2 cellular contexts compared by ENCODE assay signal in genomic region chr1:47545912-47546483, GRCh38.
TF ChIP-seq lines count a peak whose summit lies in the region.

No MANE protein-coding gene starts in this region.

TF ChIP-seq in GM23338, 12 proteins besides CTCF, POLR2A, EP300 and RAD21:
- TF ChIP-seq POLR2AphosphoS5 (IDR thresholded peaks at IDR 0.05; ENCODE audit: low read depth) = no peak
- TF ChIP-seq REST (IDR thresholded peaks at IDR 0.05; ENCODE audit: unreplicated experiment) = no peak
- no peak for TF ChIP-seq ZNF462 (CRISPR knock-in tag; IDR thresholded peaks at IDR 0.05)
- TF ChIP-seq CREB1 (CRISPR knock-in tag; IDR thresholded peaks at IDR 0.05; ENCODE audit: low read depth) = no peak
- TF ChIP-seq NANOG (IDR thresholded peaks at IDR 0.05; ENCODE audit: borderline replicate concordance) = no peak
- TF ChIP-seq ZNF114 (CRISPR knock-in tag; IDR thresholded peaks at IDR 0.05) = no peak
- no peak for TF ChIP-seq ETS1 (IDR thresholded peaks at IDR 0.05)
- no peak for TF ChIP-seq STAT1 (IDR thresholded peaks at IDR 0.05; ENCODE audit: unreplicated experiment)
- TF ChIP-seq ZNF331 (CRISPR knock-in tag; IDR thresholded peaks at IDR 0.05; ENCODE audit: low read depth) = no peak
- no peak for TF ChIP-seq EZH2phosphoT487 (IDR thresholded peaks at IDR 0.05; ENCODE audit: unreplicated experiment)
- TF ChIP-seq JUNB (IDR thresholded peaks at IDR 0.05; ENCODE audit: unreplicated experiment) = no peak
- no peak for TF ChIP-seq EZH2 (IDR thresholded peaks at IDR 0.05; ENCODE audit: low read depth, unreplicated experiment)

TF ChIP-seq in H1, 55 proteins besides CTCF, POLR2A, EP300 and RAD21:
- no peak for TF ChIP-seq ASH2L (IDR thresholded peaks at IDR 0.05; ENCODE audit: low read length)
- no peak for TF ChIP-seq POU5F1 (IDR thresholded peaks at IDR 0.05; ENCODE audit: low read depth, low read length)
- no peak for TF ChIP-seq SP1 (IDR thresholded peaks at IDR 0.05; ENCODE audit: low read depth, low read length)
- TF ChIP-seq E2F6 (IDR thresholded peaks at IDR 0.05) = no peak
- no peak for TF ChIP-seq NANOG (IDR thresholded peaks at IDR 0.05; ENCODE audit: insufficient read depth, low read depth, low read length, poor library complexity, severe bottlenecking)
- TF ChIP-seq JUND (IDR thresholded peaks at IDR 0.05; ENCODE audit: low read length) = no peak
- no peak for TF ChIP-seq CHD2 (IDR thresholded peaks at IDR 0.05; ENCODE audit: low read length)
- no peak for TF ChIP-seq SIX5 (IDR thresholded peaks at IDR 0.05; ENCODE audit: low read depth, low read length)
- no peak for TF ChIP-seq SIRT6 (IDR thresholded peaks at IDR 0.05; ENCODE audit: low read length)
- no peak for TF ChIP-seq KDM1A (IDR thresholded peaks at IDR 0.05; ENCODE audit: borderline replicate concordance, low read length)
- no peak for TF ChIP-seq ZNF274 (IDR thresholded peaks at IDR 0.05; ENCODE audit: borderline replicate concordance, extremely low read depth, low read length)
- TF ChIP-seq RXRA (IDR thresholded peaks at IDR 0.05; ENCODE audit: insufficient read depth, low read depth, low read length) = no peak
- no peak for TF ChIP-seq RNF2 (IDR thresholded peaks at IDR 0.05; ENCODE audit: borderline replicate concordance, low read depth, low read length, missing control alignments, poor library complexity, severe bottlenecking)
- no peak for TF ChIP-seq BACH1 (IDR thresholded peaks at IDR 0.05; ENCODE audit: low read length)
- TF ChIP-seq ATF2 (IDR thresholded peaks at IDR 0.05; ENCODE audit: low read length) = no peak
- TF ChIP-seq SAP30 (IDR thresholded peaks at IDR 0.05; ENCODE audit: insufficient read depth, insufficient replicate concordance, low read length) = no peak
